17 cellular contexts compared by ENCODE assay signal in the genomic region with DNA sequence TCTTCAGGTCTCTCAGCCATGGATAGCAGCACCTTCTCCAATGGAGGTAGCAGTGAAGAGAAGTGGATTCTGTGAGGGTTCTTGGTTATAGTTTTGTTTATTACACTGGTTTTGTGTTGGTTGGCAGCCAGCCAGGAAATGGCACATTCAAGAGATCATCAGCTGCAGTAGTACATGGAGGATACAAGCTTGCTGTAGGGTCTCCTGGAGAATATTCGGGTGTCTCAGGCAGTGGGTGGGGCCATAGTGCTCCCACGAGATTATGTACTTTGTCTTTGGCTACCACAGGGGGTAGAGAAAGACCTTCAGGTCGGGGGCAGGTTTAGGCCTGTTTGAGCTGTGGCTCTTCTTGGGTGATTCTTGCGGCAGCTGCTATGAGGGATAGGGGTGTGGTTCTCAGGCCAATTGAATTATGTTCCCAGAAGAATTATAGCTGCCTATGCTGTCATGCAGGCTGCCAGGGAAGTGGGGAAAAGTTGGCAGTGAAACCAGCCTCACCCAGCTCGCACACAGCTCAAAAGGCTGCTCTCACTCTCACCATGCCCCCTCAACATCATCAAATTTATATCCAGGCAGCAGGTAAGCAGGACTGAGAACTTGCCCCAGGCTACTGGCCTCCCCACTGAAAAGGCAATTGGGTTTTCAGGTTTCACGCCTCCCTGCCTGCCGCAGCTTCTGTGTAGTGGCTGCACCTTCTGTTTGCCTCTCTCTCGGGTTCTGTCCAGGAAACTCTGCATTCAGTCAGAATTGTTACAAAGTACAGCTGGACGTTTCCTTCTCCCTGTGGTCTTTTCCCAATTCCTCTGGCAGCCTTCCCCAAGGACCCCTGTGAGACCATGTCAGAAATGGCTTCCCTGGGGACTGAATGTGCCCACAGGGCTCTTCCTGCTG.
DNase-seq lines count a peak whose midpoint lies in the region; ATAC-seq and TF ChIP-seq lines count a peak whose summit lies in the region.
"Had no signal": no experiment of that assay in that cellular context is flagged by ENCODE, and none has a peak within 500 bp of the region (broad histone marks: within the 10 kb centered on the region; RNA-seq: fewer than 3 reads in every experiment).

No MANE protein-coding gene starts in this region.

- no peaks in the 10 kb centered on the region for H3K36me3 Mint-ChIP-seq in activated T-helper 2 cell treated with anti-CD3 and anti-CD28 coated beads, Interferon-gamma antibody, Interleukin-2, Interleukin-4, amounts not matched to agents 10 μg/mL and 5 μg/mL and 100 μg/mL, durations not matched to agents 14 hours and 24 hours and 36 hours (ENCODE audit: low read depth)
- no peaks in the 10 kb centered on the region for H3K36me3 Mint-ChIP-seq in effector memory CD8-positive, alpha-beta T cell (ENCODE audit: insufficient read depth)
- H3K36me3 Mint-ChIP-seq: IgD-negative memory B cell had no signal

- DNase-seq in BE2C (peak; percentile 42), DMS79 treated with DMSO at 0.1 percent for 48 hours (lab: John Stamatoyannopoulos, UW) (peak; percentile 92), NCI-H510A treated with DMSO at 0.1 percent for 48 hours (lab: John Stamatoyannopoulos, UW) (peak; percentile 73), glomerular visceral epithelial cell (ENCODE audit: extremely low spot score) (peak; percentile 1), sciatic nerve (ENCODE audit: low spot score) (no peak)
- no peak for DNase-seq in activated T-helper 2 cell treated with anti-CD3 and anti-CD28 coated beads, Interferon-gamma antibody, Interleukin-2, Interleukin-4, amounts not matched to agents 10 μg/mL and 5 μg/mL and 100 μg/mL, durations not matched to agents 14 hours and 24 hours and 36 hours (ENCODE audit: low spot score)
- no peak for DNase-seq in effector memory CD8-positive, alpha-beta T cell
- no peak for DNase-seq in stimulated activated CD4-positive, alpha-beta T cell treated with anti-CD3 and anti-CD28 coated beads, Interleukin-2, amount 100 ng/mL, for 24 hours
- DNase-seq: activated CD4-positive, alpha-beta T cell treated with anti-CD3 and anti-CD28 coated beads for 48 hours; activated effector memory CD4-positive, alpha-beta T cell treated with Interleukin-2 at 50 U/mL for 16 hours; CD4-positive, alpha-beta T cell; left lung; NCI-H2171; NK-92 treated with Interleukin-12 subunit alpha and Interleukin-12 subunit beta, amount 100 ng/mL, for 24 hours; stimulated activated CD8-positive, alpha-beta memory T cell treated with anti-CD3 and anti-CD28 coated beads, Interleukin-4, amount 100 ng/mL, for 48 hours had no signal

- peaks cover 40% of the 10 kb centered on the region for H3K9me3 Mint-ChIP-seq in activated T-helper 2 cell treated with anti-CD3 and anti-CD28 coated beads, Interferon-gamma antibody, Interleukin-2, Interleukin-4, amounts not matched to agents 10 μg/mL and 5 μg/mL and 100 μg/mL, durations not matched to agents 14 hours and 24 hours and 36 hours
- peaks cover 0 to 8% of the 10 kb centered on the region in 2 donors for H3K9me3 Mint-ChIP-seq in effector memory CD8-positive, alpha-beta T cell

- no peaks in the 10 kb centered on the region for H3K27me3 Mint-ChIP-seq in activated T-helper 2 cell treated with anti-CD3 and anti-CD28 coated beads, Interferon-gamma antibody, Interleukin-2, Interleukin-4, amounts not matched to agents 10 μg/mL and 5 μg/mL and 100 μg/mL, durations not matched to agents 14 hours and 24 hours and 36 hours (ENCODE audit: low read depth)
- H3K27me3 Mint-ChIP-seq in effector memory CD8-positive, alpha-beta T cell, result no peaks in the 10 kb centered on the region
- H3K27me3 Mint-ChIP-seq: CD4-positive, alpha-beta T cell; IgD-negative memory B cell had no signal

- H3K27ac Mint-ChIP-seq in activated T-helper 2 cell treated with anti-CD3 and anti-CD28 coated beads, Interferon-gamma antibody, Interleukin-2, Interleukin-4, amounts not matched to agents 10 μg/mL and 5 μg/mL and 100 μg/mL, durations not matched to agents 14 hours and 24 hours and 36 hours, result no peak overlapping the region
- H3K27ac Mint-ChIP-seq in effector memory CD8-positive, alpha-beta T cell, result no peak overlapping the region
- H3K27ac Mint-ChIP-seq: CD4-positive, alpha-beta T cell; IgD-negative memory B cell had no signal

- no peaks in the 10 kb centered on the region for H3K27me3 ChIP-seq in BE2C
- H3K27me3 ChIP-seq: left lung, vagina had no signal

- H3K4me3 ChIP-seq in BE2C (ENCODE audit: low read depth, low read length), result peak overlapping the region; percentile 39
- H3K4me3 ChIP-seq: left lung, vagina had no signal

- no peaks in the 10 kb centered on the region for H3K4me1 Mint-ChIP-seq in activated T-helper 2 cell treated with anti-CD3 and anti-CD28 coated beads, Interferon-gamma antibody, Interleukin-2, Interleukin-4, amounts not matched to agents 10 μg/mL and 5 μg/mL and 100 μg/mL, durations not matched to agents 14 hours and 24 hours and 36 hours (ENCODE audit: low read depth)
- H3K4me1 Mint-ChIP-seq in effector memory CD8-positive, alpha-beta T cell (ENCODE audit: low read depth in 2 of 2), result no peaks in the 10 kb centered on the region
- H3K4me1 Mint-ChIP-seq: IgD-negative memory B cell had no signal

- no peaks in the 10 kb centered on the region for H3K36me3 ChIP-seq in BE2C
- H3K36me3 ChIP-seq: left lung, vagina had no signal

- ATAC-seq in sciatic nerve, result no peak
- no peak for ATAC-seq in effector memory CD8-positive, alpha-beta T cell (replicated peaks)
- ATAC-seq: left lung had no signal

- H3K9me3 ChIP-seq in BE2C, result no peaks in the 10 kb centered on the region
- H3K9me3 ChIP-seq: vagina had no signal

- no peaks in the 10 kb centered on the region for H3K4me1 ChIP-seq in BE2C
- H3K4me1 ChIP-seq: left lung, vagina had no signal

- no peak for TF ChIP-seq CTCF in BE2C (IDR thresholded peaks at IDR 0.05; ENCODE audit: low read depth, low read length)

- no peak overlapping the region for H3K4me3 Mint-ChIP-seq in activated T-helper 2 cell treated with anti-CD3 and anti-CD28 coated beads, Interferon-gamma antibody, Interleukin-2, Interleukin-4, amounts not matched to agents 10 μg/mL and 5 μg/mL and 100 μg/mL, durations not matched to agents 14 hours and 24 hours and 36 hours (ENCODE audit: low read depth)
- H3K4me3 Mint-ChIP-seq in effector memory CD8-positive, alpha-beta T cell, result no peak overlapping the region
- H3K4me3 Mint-ChIP-seq: CD4-positive, alpha-beta T cell; IgD-negative memory B cell had no signal

- intact Hi-C loops in sciatic nerve (cut with DNase I), result no loop called here
- intact Hi-C loops in activated T-helper 2 cell treated with anti-CD3 and anti-CD28 coated beads, Interferon-gamma antibody, Interleukin-2, Interleukin-4, amounts not matched to agents 10 μg/mL and 5 μg/mL and 100 μg/mL, durations not matched to agents 14 hours and 24 hours and 36 hours (cut with micrococcal nuclease), result no loop called here

Comparison
In these comparisons a context has a peak if more than half of its experiments do, and no peak if none do; other contexts are left out.
1. DNase-seq: peak in BE2C (single experiment), DMS79 treated with DMSO at 0.1 percent for 48 hours (single experiment), NCI-H510A treated with DMSO at 0.1 percent for 48 hours (single experiment) and glomerular visceral epithelial cell (single experiment); none in sciatic nerve (single experiment), activated T-helper 2 cell treated with anti-CD3 and anti-CD28 coated beads, Interferon-gamma antibody, Interleukin-2, Interleukin-4, amounts not matched to agents 10 μg/mL and 5 μg/mL and 100 μg/mL, durations not matched to agents 14 hours and 24 hours and 36 hours (single experiment), effector memory CD8-positive, alpha-beta T cell (0 of 3) and stimulated activated CD4-positive, alpha-beta T cell treated with anti-CD3 and anti-CD28 coated beads, Interleukin-2, amount 100 ng/mL, for 24 hours (0 of 2).